27 cellular contexts compared by ENCODE assay signal in the genomic region with DNA sequence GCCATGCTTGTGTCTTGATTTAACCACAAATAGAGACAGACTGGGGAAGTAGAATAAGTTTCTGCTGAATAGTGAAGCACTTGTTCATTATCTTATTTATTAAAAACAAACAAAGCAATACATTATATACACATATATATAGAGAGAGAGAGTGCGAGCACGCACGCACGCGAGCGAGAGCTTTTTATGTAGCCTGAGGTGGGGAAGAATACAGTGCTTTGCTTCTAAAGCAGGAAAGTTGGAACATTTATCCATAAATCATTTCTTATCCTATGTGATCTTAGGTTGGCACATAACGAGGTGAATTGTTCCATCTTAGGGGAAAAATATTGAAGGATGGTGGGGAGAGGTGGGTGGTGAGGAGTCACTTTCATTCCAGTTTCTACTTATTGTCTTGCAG.
"Had no signal": no experiment of that assay in that cellular context is flagged by ENCODE, and none has a peak within 500 bp of the region (broad histone marks: within the 10 kb centered on the region; RNA-seq: fewer than 3 reads in every experiment).

No MANE protein-coding gene starts in this region.

- H3K27me3 ChIP-seq: cardiac muscle cell, dorsolateral prefrontal cortex, gastroesophageal sphincter, right atrium auricular region, tibial nerve had no signal

- H2AFZ ChIP-seq: parathyroid adenoma had no signal

- H3K4me1 ChIP-seq: parathyroid adenoma had no signal

- H3K9me3 ChIP-seq: gastroesophageal sphincter, right atrium auricular region, tibial nerve had no signal

- H3K27me3 Mint-ChIP-seq: memory B cell; stimulated activated naive B cell treated with anti-CD40 and anti-IgM and Interleukin-4, amounts not matched to agents 10 μg/mL and 1 μg/mL and 100 μg/mL, for 72 hours had no signal

- H3K9ac ChIP-seq: parathyroid adenoma had no signal

- H3K9me3 Mint-ChIP-seq: activated naive CD4-positive, alpha-beta T cell treated with anti-CD3 and anti-CD28 coated beads, Interleukin-2, amount 50 U/mL, for 72 hours; activated T-cell treated with anti-CD3 and anti-CD28 coated beads, Interleukin-2, amount 50 U/mL, for 72 hours; immature natural killer cell; memory B cell; nephron progenitor cell; stimulated activated naive B cell treated with anti-CD40 and anti-IgM and Interleukin-4, amounts not matched to agents 10 μg/mL and 1 μg/mL and 100 μg/mL, for 72 hours; T-helper 2 cell treated with Interferon-gamma antibody and Interleukin-4, amounts not matched to agents 5 μg/mL and 100 μg/mL, for 36 hours had no signal

- H3K27ac Mint-ChIP-seq: activated naive CD4-positive, alpha-beta T cell treated with anti-CD3 and anti-CD28 coated beads, Interleukin-2, amount 50 U/mL, for 72 hours; activated T-cell treated with anti-CD3 and anti-CD28 coated beads, Interleukin-2, amount 50 U/mL, for 72 hours; immature natural killer cell; memory B cell; nephron progenitor cell; stimulated activated naive B cell treated with anti-CD40 and anti-IgM and Interleukin-4, amounts not matched to agents 10 μg/mL and 1 μg/mL and 100 μg/mL, for 72 hours; T-helper 2 cell treated with Interferon-gamma antibody and Interleukin-4, amounts not matched to agents 5 μg/mL and 100 μg/mL, for 36 hours had no signal

- H3K4me3 ChIP-seq: cardiac muscle cell, coronary artery, dorsolateral prefrontal cortex, gastroesophageal sphincter, right atrium auricular region, tibial nerve had no signal

- H3K36me3 Mint-ChIP-seq: activated naive CD4-positive, alpha-beta T cell treated with anti-CD3 and anti-CD28 coated beads, Interleukin-2, amount 50 U/mL, for 72 hours had no signal

- H3K27ac ChIP-seq: cardiac muscle cell, coronary artery, dorsolateral prefrontal cortex, gastroesophageal sphincter, parathyroid adenoma, right atrium auricular region had no signal

- DNase-seq: activated CD4-positive, alpha-beta T cell treated with anti-CD3 and anti-CD28 coated beads for 4 hours; activated CD4-positive, alpha-beta T cell treated with anti-CD3 and anti-CD28 coated beads, Interleukin-2, amount 50 U/mL, for 4 hours; activated CD4-positive, CD25-positive, alpha-beta regulatory T cell; activated naive CD4-positive, alpha-beta T cell; activated T-cell treated with anti-CD3 and anti-CD28 coated beads for 4 hours; activated T-cell treated with anti-CD3 and anti-CD28 coated beads, Interleukin-2, amount 50 U/mL, for 72 hours; anterior cingulate cortex; cerebellar nuclear complex; dorsolateral prefrontal cortex; effector memory CD4-positive, alpha-beta T cell; head of caudate nucleus; hypothalamus; immature natural killer cell; nephron progenitor cell; stimulated activated CD4-positive, alpha-beta T cell treated with anti-CD3 and anti-CD28 coated beads, Interleukin-15, amount 100 ng/mL, for 24 hours; stimulated activated CD4-positive, alpha-beta T cell treated with anti-CD3 and anti-CD28 coated beads, Interleukin-2, amount 100 ng/mL, for 24 hours; stimulated activated naive B cell treated with anti-CD40 and anti-IgM and Interleukin-4, amounts not matched to agents 10 μg/mL and 1 μg/mL and 100 μg/mL, for 72 hours; T-helper 1 cell had no signal

- H3K36me3 ChIP-seq: cardiac muscle cell, gastroesophageal sphincter, right atrium auricular region, tibial nerve had no signal

- H3K4me1 Mint-ChIP-seq: immature natural killer cell; memory B cell; stimulated activated naive B cell treated with anti-CD40 and anti-IgM and Interleukin-4, amounts not matched to agents 10 μg/mL and 1 μg/mL and 100 μg/mL, for 72 hours had no signal

- ATAC-seq: activated naive CD4-positive, alpha-beta T cell treated with anti-CD3 and anti-CD28 coated beads, Interleukin-2, amount 50 U/mL, for 72 hours; activated T-cell treated with anti-CD3 and anti-CD28 coated beads, Interleukin-2, amount 50 U/mL, for 72 hours; gastroesophageal sphincter; stimulated activated naive B cell treated with anti-CD40 and anti-IgM and Interleukin-4, amounts not matched to agents 10 μg/mL and 1 μg/mL and 100 μg/mL, for 72 hours had no signal

- H3K4me3 Mint-ChIP-seq: activated T-cell treated with anti-CD3 and anti-CD28 coated beads, Interleukin-2, amount 50 U/mL, for 72 hours; immature natural killer cell; memory B cell; nephron progenitor cell; stimulated activated naive B cell treated with anti-CD40 and anti-IgM and Interleukin-4, amounts not matched to agents 10 μg/mL and 1 μg/mL and 100 μg/mL, for 72 hours; T-helper 2 cell treated with Interferon-gamma antibody and Interleukin-4, amounts not matched to agents 5 μg/mL and 100 μg/mL, for 36 hours had no signal
